Comparison of ENCODE assay signal across 1 cellular context in the genomic region with DNA sequence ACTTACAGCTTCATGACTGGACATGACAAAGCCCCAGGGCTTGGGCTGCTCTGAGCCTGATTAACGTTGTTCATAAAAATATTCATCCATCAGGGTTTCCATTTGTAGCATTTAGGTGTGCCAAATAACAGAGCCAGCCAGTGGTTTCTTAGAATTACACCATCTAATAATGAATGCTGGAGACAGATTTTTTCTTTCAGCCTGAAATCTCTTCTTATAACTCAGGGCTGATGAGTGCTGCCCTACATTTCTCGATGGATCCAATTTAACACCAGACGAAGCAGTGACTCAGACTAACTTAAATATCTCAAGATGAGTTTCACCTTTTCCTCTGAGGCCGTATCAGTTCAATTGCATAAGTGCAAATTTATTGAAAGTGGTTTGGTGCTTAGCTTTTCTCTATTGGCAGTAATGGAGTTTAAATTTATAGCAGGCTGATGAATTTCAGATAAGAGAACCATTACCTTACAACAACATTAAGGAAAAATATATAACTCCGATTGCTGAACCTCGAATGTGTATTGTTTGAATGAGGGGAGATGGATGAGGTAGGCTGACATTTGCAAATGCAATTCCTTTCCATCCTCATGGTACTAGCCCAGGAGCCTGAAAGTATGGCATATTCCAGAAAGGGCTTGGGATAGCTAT.
TF ChIP-seq lines count a peak whose summit lies in the region.

No MANE protein-coding gene starts in this region.

TF ChIP-seq in GM23338, 12 proteins besides CTCF, POLR2A, EP300 and RAD21 (continued from another document):
- TF ChIP-seq REST (IDR thresholded peaks at IDR 0.05; ENCODE audit: unreplicated experiment) = no peak
- no peak for TF ChIP-seq EZH2phosphoT487 (IDR thresholded peaks at IDR 0.05; ENCODE audit: unreplicated experiment)
- no peak for TF ChIP-seq NANOG (IDR thresholded peaks at IDR 0.05; ENCODE audit: borderline replicate concordance)
TF ChIP-seq in GM23338: peak in this region for 0.
